9 cellular contexts compared by ENCODE assay signal in genomic region chr15:92818658-92819311, GRCh38.
DNase-seq lines count a peak whose midpoint lies in the region; ATAC-seq and TF ChIP-seq lines count a peak whose summit lies in the region.
"Had no signal": no experiment of that assay in that cellular context is flagged by ENCODE, and none has a peak within 500 bp of the region (broad histone marks: within the 10 kb centered on the region; RNA-seq: fewer than 3 reads in every experiment).

No MANE protein-coding gene starts in this region.

- intact Hi-C loops in A673 (cut with micrococcal nuclease; ENCODE audit: unreplicated experiment), result no loop called here
- intact Hi-C loops in activated T-helper 2 cell treated with anti-CD3 and anti-CD28 coated beads, Interferon-gamma antibody, Interleukin-2, Interleukin-4, amounts not matched to agents 10 μg/mL and 5 μg/mL and 100 μg/mL, durations not matched to agents 14 hours and 24 hours and 36 hours (cut with micrococcal nuclease), result loop anchor here (1.0 kb wide), 1 partner anchor 8 kb away; no protein-coding TSS in a partner anchor

- CTCF ChIA-PET in A673 (lab: Charles Lee), result interaction anchor here (1.1 kb wide), 1 partner anchor 10 kb away, joined by 3 read pairs; no protein-coding TSS in a partner anchor

- peak overlapping the region; percentile 94 for H3K27ac Mint-ChIP-seq in activated T-helper 2 cell treated with anti-CD3 and anti-CD28 coated beads, Interferon-gamma antibody, Interleukin-2, Interleukin-4, amounts not matched to agents 10 μg/mL and 5 μg/mL and 100 μg/mL, durations not matched to agents 14 hours and 24 hours and 36 hours
- H3K27ac Mint-ChIP-seq in memory B cell, result peak overlapping the region; percentile 94

- no peak for TF ChIP-seq EP300 in Ishikawa (IDR thresholded peaks at IDR 0.05; ENCODE audit: borderline replicate concordance)

- peak overlapping the region; percentile 31 for H3K4me3 ChIP-seq in A673 (ENCODE audit: low read depth, low read length, poor library complexity, severe bottlenecking)

- H3K4me1 ChIP-seq in A673 (ENCODE audit: insufficient read depth, low read length, poor library complexity, severe bottlenecking), result peaks cover 58% of the 10 kb centered on the region

- H3K36me3 ChIP-seq in A673 (ENCODE audit: insufficient read depth, low read length, poor library complexity, severe bottlenecking), result no peaks in the 10 kb centered on the region

- ATAC-seq in memory B cell (ENCODE audit: low read depth) (no peak), HG02973 (IDR thresholded peaks at IDR 0.05; ENCODE audit: unreplicated experiment) (no peak), GM21526 (IDR thresholded peaks at IDR 0.05; ENCODE audit: low FRiP score, unreplicated experiment) (no peak), GM18858 (IDR thresholded peaks at IDR 0.05; ENCODE audit: unreplicated experiment) (no peak)

- H3K36me3 Mint-ChIP-seq in activated T-helper 2 cell treated with anti-CD3 and anti-CD28 coated beads, Interferon-gamma antibody, Interleukin-2, Interleukin-4, amounts not matched to agents 10 μg/mL and 5 μg/mL and 100 μg/mL, durations not matched to agents 14 hours and 24 hours and 36 hours (ENCODE audit: low read depth), result no peaks in the 10 kb centered on the region
- H3K36me3 Mint-ChIP-seq in memory B cell, result no peaks in the 10 kb centered on the region

- no peaks in the 10 kb centered on the region for H3K27me3 ChIP-seq in A673 (replicated peaks; ENCODE audit: insufficient read depth, low read depth, low read length, poor library complexity)

- TF ChIP-seq CTCF in A673 (conservative IDR thresholded peaks at IDR 0.05; ENCODE audit: low read depth, low read length), result no peak

- TF ChIP-seq RAD21 in Ishikawa (IDR thresholded peaks at IDR 0.05; ENCODE audit: low read depth), result no peak

- peaks cover 45% of the 10 kb centered on the region for H3K4me1 Mint-ChIP-seq in activated T-helper 2 cell treated with anti-CD3 and anti-CD28 coated beads, Interferon-gamma antibody, Interleukin-2, Interleukin-4, amounts not matched to agents 10 μg/mL and 5 μg/mL and 100 μg/mL, durations not matched to agents 14 hours and 24 hours and 36 hours (ENCODE audit: low read depth)
- H3K4me1 Mint-ChIP-seq in memory B cell, result peaks cover 23% of the 10 kb centered on the region

- POLR2A ChIA-PET in A673 (lab: Charles Lee; ENCODE audit: low non-redundant PET), result interaction anchor here (1.4 kb wide), 1 partner anchor 13 kb away, joined by 10 read pairs; no protein-coding TSS in a partner anchor

- no TSS peak for BruUV-seq in A673 (replicated peaks; lab: Mats Ljungman, UMichigan)

- H3K4me3 Mint-ChIP-seq in activated T-helper 2 cell treated with anti-CD3 and anti-CD28 coated beads, Interferon-gamma antibody, Interleukin-2, Interleukin-4, amounts not matched to agents 10 μg/mL and 5 μg/mL and 100 μg/mL, durations not matched to agents 14 hours and 24 hours and 36 hours (ENCODE audit: low read depth), result peak overlapping the region; percentile 82
- peak overlapping the region; percentile 86 for H3K4me3 Mint-ChIP-seq in memory B cell

- H3K27ac ChIP-seq in A673 (ENCODE audit: low read depth, low read length, poor library complexity, severe bottlenecking), result peak overlapping the region; percentile 84

- no peak for DNase-seq in A673 (ENCODE audit: low spot score)
- no peak for DNase-seq in activated T-helper 2 cell treated with anti-CD3 and anti-CD28 coated beads, Interferon-gamma antibody, Interleukin-2, Interleukin-4, amounts not matched to agents 10 μg/mL and 5 μg/mL and 100 μg/mL, durations not matched to agents 14 hours and 24 hours and 36 hours (ENCODE audit: low spot score)
- no peak for DNase-seq in memory B cell (ENCODE audit: low spot score in 2 of 2)
- DNase-seq in medulla oblongata (ENCODE audit: extremely low spot score), result no peak
- DNase-seq: activated CD4-positive, alpha-beta T cell treated with anti-CD3 and anti-CD28 coated beads, Interleukin-2, amount 50 U/mL, for 48 hours had no signal

- H3K9me3 Mint-ChIP-seq in activated T-helper 2 cell treated with anti-CD3 and anti-CD28 coated beads, Interferon-gamma antibody, Interleukin-2, Interleukin-4, amounts not matched to agents 10 μg/mL and 5 μg/mL and 100 μg/mL, durations not matched to agents 14 hours and 24 hours and 36 hours, result no peaks in the 10 kb centered on the region
- H3K9me3 Mint-ChIP-seq in memory B cell, result no peaks in the 10 kb centered on the region

- no peaks in the 10 kb centered on the region for H3K9me3 ChIP-seq in A673 (ENCODE audit: low read depth, low read length, poor library complexity, severe bottlenecking)

- no peaks in the 10 kb centered on the region for H3K27me3 Mint-ChIP-seq in activated T-helper 2 cell treated with anti-CD3 and anti-CD28 coated beads, Interferon-gamma antibody, Interleukin-2, Interleukin-4, amounts not matched to agents 10 μg/mL and 5 μg/mL and 100 μg/mL, durations not matched to agents 14 hours and 24 hours and 36 hours (ENCODE audit: low read depth)
- no peaks in the 10 kb centered on the region for H3K27me3 Mint-ChIP-seq in memory B cell

TF ChIP-seq in Ishikawa, 13 proteins besides CTCF, POLR2A, EP300 and RAD21:
- TF ChIP-seq CREB1 (IDR thresholded peaks at IDR 0.05; ENCODE audit: low read depth) (no peak), EGR1 (IDR thresholded peaks at IDR 0.05) (0 out of 2 replicates have a peak, but pooled peaks have one; percentile 16)
